In genomic region chr1:91732291-91732953, GRCh38 we compare ENCODE assay signal across 1 cellular context.
TF ChIP-seq lines count a peak whose summit lies in the region.

No MANE protein-coding gene starts in this region.

TF ChIP-seq in HEK293, 187 proteins besides CTCF, POLR2A, EP300 and RAD21 (continued from another document and continues in another):
- peak; percentile 51; the same call in 1 of the 2 replicates for TF ChIP-seq PRDM4 (tag by site-specific recombination; IDR thresholded peaks at IDR 0.05)
- peak; percentile 84; the same call in 1 of the 2 replicates for TF ChIP-seq TRIM28 (IDR thresholded peaks at IDR 0.05; ENCODE audit: borderline replicate concordance, low read length)
- peak; percentile 70 for TF ChIP-seq FEZF1 (tag by site-specific recombination; IDR thresholded peaks at IDR 0.05)
- no peak for TF ChIP-seq ZNF549 (tag by site-specific recombination; IDR thresholded peaks at IDR 0.05)
- TF ChIP-seq HIC1 (tag by site-specific recombination; IDR thresholded peaks at IDR 0.05) = peak; percentile 70
- no peak for TF ChIP-seq YY2 (tag by site-specific recombination; IDR thresholded peaks at IDR 0.05)
- peak; percentile 87 for TF ChIP-seq PRDM1 (tag by site-specific recombination; IDR thresholded peaks at IDR 0.05)
- 0 out of 2 replicates have a peak, but pooled peaks have one; percentile 48 for TF ChIP-seq ZSCAN23 (tag by site-specific recombination; IDR thresholded peaks at IDR 0.05)
- TF ChIP-seq SCRT2 (tag by site-specific recombination; IDR thresholded peaks at IDR 0.05) = peak; percentile 99
- TF ChIP-seq ZNF776 (tag by site-specific recombination; IDR thresholded peaks at IDR 0.05; ENCODE audit: borderline replicate concordance) = no peak
- peak; percentile 91 for TF ChIP-seq ZNF660 (tag by site-specific recombination; IDR thresholded peaks at IDR 0.05)
- TF ChIP-seq ZBTB1 (tag by site-specific recombination; IDR thresholded peaks at IDR 0.05) = peak; percentile 49; the same call in 1 of the 2 replicates
- peak; percentile 49; the same call in 1 of the 2 replicates for TF ChIP-seq GLIS2 (tag by site-specific recombination; IDR thresholded peaks at IDR 0.05)
- peak; percentile 67; the same call in 1 of the 2 replicates for TF ChIP-seq MYNN (tag by site-specific recombination; IDR thresholded peaks at IDR 0.05; ENCODE audit: borderline replicate concordance)
- peak; percentile 94 for TF ChIP-seq ZIC2 (tag by site-specific recombination; IDR thresholded peaks at IDR 0.05)
- no peak for TF ChIP-seq ZNF555 (tag by site-specific recombination; conservative IDR thresholded peaks at IDR 0.05)
- TF ChIP-seq ZBTB7A (tag by site-specific recombination; IDR thresholded peaks at IDR 0.05; ENCODE audit: low read depth) = no peak
- peak; percentile 98 for TF ChIP-seq OSR2 (tag by site-specific recombination; IDR thresholded peaks at IDR 0.05)
- no peak for TF ChIP-seq ZBTB11 (tag by site-specific recombination; conservative IDR thresholded peaks at IDR 0.05; ENCODE audit: low read depth)
- no peak for TF ChIP-seq ZNF175 (tag by site-specific recombination; IDR thresholded peaks at IDR 0.05)
- TF ChIP-seq ZNF837 (tag by site-specific recombination; IDR thresholded peaks at IDR 0.05) = no peak
- peak; percentile 83 for TF ChIP-seq ZNF2 (tag by site-specific recombination; IDR thresholded peaks at IDR 0.05)
- peak; percentile 71 for TF ChIP-seq ZNF843 (tag by site-specific recombination; IDR thresholded peaks at IDR 0.05)
- no peak for TF ChIP-seq ZNF354C (tag by site-specific recombination; IDR thresholded peaks at IDR 0.05; ENCODE audit: borderline replicate concordance, low read depth)
- TF ChIP-seq ZSCAN30 (tag by site-specific recombination; IDR thresholded peaks at IDR 0.05) = peak; percentile 92
- TF ChIP-seq KLF16 (tag by site-specific recombination; IDR thresholded peaks at IDR 0.05) = peak; percentile 25; the same call in 1 of the 2 replicates
- TF ChIP-seq ZFP69B (tag by site-specific recombination; IDR thresholded peaks at IDR 0.05) = peak; percentile 80
- no peak for TF ChIP-seq MEIS1 (CRISPR knock-in tag; IDR thresholded peaks at IDR 0.05; ENCODE audit: borderline replicate concordance)
- TF ChIP-seq ZNF792 (tag by site-specific recombination; IDR thresholded peaks at IDR 0.05) = no peak
- TF ChIP-seq GLIS1 (tag by site-specific recombination; IDR thresholded peaks at IDR 0.05) = peak; percentile 55
- TF ChIP-seq ZNF184 (tag by site-specific recombination; IDR thresholded peaks at IDR 0.05) = peak; percentile 39; the same call in 1 of the 2 replicates
- TF ChIP-seq ZNF558 (tag by site-specific recombination; IDR thresholded peaks at IDR 0.05) = 0 out of 2 replicates have a peak, but pooled peaks have one; percentile 44
- no peak for TF ChIP-seq ZNF747 (tag by site-specific recombination; IDR thresholded peaks at IDR 0.05)
- peak; percentile 64; the same call in 1 of the 2 replicates for TF ChIP-seq BCL11A (tag by site-specific recombination; IDR thresholded peaks at IDR 0.05; ENCODE audit: low read depth)
- no peak for TF ChIP-seq GLI4 (tag by site-specific recombination; IDR thresholded peaks at IDR 0.05)
- TF ChIP-seq ZNF423 (tag by site-specific recombination; IDR thresholded peaks at IDR 0.05) = no peak
- TF ChIP-seq PRDM6 (tag by site-specific recombination; IDR thresholded peaks at IDR 0.05) = 0 out of 2 replicates have a peak, but pooled peaks have one; percentile 13
- peak; percentile 59 for TF ChIP-seq ZBTB8A (tag by site-specific recombination; IDR thresholded peaks at IDR 0.05)
- TF ChIP-seq SP7 (tag by site-specific recombination; IDR thresholded peaks at IDR 0.05) = peak; percentile 95
- peak; percentile 79 for TF ChIP-seq ZBTB21 (tag by site-specific recombination; IDR thresholded peaks at IDR 0.05)
- TF ChIP-seq ZEB2 (tag by site-specific recombination; IDR thresholded peaks at IDR 0.05) = peak; percentile 83
- peak; percentile 86 for TF ChIP-seq ZNF692 (tag by site-specific recombination; IDR thresholded peaks at IDR 0.05)
- TF ChIP-seq ZNF571 (tag by site-specific recombination; IDR thresholded peaks at IDR 0.05) = no peak
- TF ChIP-seq ZNF398 (tag by site-specific recombination; IDR thresholded peaks at IDR 0.05) = peak; percentile 81
- no peak for TF ChIP-seq ZNF707 (tag by site-specific recombination; IDR thresholded peaks at IDR 0.05)
- TF ChIP-seq MZF1 (tag by site-specific recombination; IDR thresholded peaks at IDR 0.05; ENCODE audit: borderline replicate concordance) = 0 out of 2 replicates have a peak, but pooled peaks have one; percentile 25
- peak; percentile 57 for TF ChIP-seq ZBTB20 (tag by site-specific recombination; IDR thresholded peaks at IDR 0.05)
- TF ChIP-seq ZNF518A (tag by site-specific recombination; conservative IDR thresholded peaks at IDR 0.05; ENCODE audit: low read depth) = 0 out of 2 replicates have a peak, but pooled peaks have one; percentile 39
- peak; percentile 93; the same call in 1 of the 2 replicates for TF ChIP-seq ZNF24 (tag by site-specific recombination; IDR thresholded peaks at IDR 0.05)
- no peak for TF ChIP-seq ZNF16 (tag by site-specific recombination; IDR thresholded peaks at IDR 0.05; ENCODE audit: low read depth)
